ENCODE assay signal across 23 cellular contexts in the genomic region with DNA sequence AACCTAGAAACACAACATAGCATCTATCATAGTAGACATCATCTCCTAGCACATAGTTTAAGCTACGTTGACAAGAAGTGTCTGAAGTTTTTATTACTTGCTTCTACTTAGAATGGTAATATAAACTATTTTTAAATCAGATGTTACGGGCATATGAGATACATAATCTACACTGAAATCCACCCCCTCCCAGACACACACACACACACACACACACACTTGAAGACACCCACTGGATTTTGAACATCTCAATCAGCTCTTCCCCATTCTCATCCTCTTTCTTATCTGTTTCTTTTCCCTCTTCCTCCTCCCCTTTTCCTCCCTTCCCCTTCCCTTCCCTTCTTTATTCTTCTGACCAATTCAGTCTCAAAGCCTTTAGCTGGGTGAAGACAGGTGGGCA.
DNase-seq lines count a peak whose midpoint lies in the region; ATAC-seq, FAIRE-seq and TF ChIP-seq lines count a peak whose summit lies in the region.
"Had no signal": no experiment of that assay in that cellular context is flagged by ENCODE, and none has a peak within 500 bp of the region (broad histone marks: within the 10 kb centered on the region; RNA-seq: fewer than 3 reads in every experiment).

No MANE protein-coding gene starts in this region.

- no peaks in the 10 kb centered on the region for H3K79me1 ChIP-seq in neuronal stem cell (ENCODE audit: low read depth, low read length)

- no peak overlapping the region for H3K4me3 ChIP-seq in Karpas-422 (ENCODE audit: low read length)
- H3K4me3 ChIP-seq in OCI-LY3 (ENCODE audit: low read length), result peak overlapping the region; percentile 15; the same call in 1 of the 2 replicates
- no peak overlapping the region for H3K4me3 ChIP-seq in neuronal stem cell (ENCODE audit: low read length in 2 of 2)
- no peak overlapping the region for H3K4me3 ChIP-seq in ovary
- H3K4me3 ChIP-seq: BLaER1 treated with 17β-estradiol and CSF1 and Interleukin-3, amounts not matched to agents 10 nM and 100 nM had no signal

- H3K27ac ChIP-seq in Karpas-422 (ENCODE audit: low read length), result no peak overlapping the region
- no peak overlapping the region for H3K27ac ChIP-seq in OCI-LY3 (ENCODE audit: low read length)
- H3K27ac ChIP-seq in neuronal stem cell (replicated peaks; ENCODE audit: low read length), result no peak overlapping the region
- no peak overlapping the region for H3K27ac ChIP-seq in ovary
- H3K27ac ChIP-seq: BLaER1 treated with 17β-estradiol and CSF1 and Interleukin-3, amounts not matched to agents 10 nM and 100 nM; C4-2B had no signal

- H3K36me3 ChIP-seq in Karpas-422 (ENCODE audit: insufficient read depth, low read length), result no peaks in the 10 kb centered on the region
- no peaks in the 10 kb centered on the region for H3K36me3 ChIP-seq in OCI-LY3 (replicated peaks; ENCODE audit: low read depth, low read length)
- no peaks in the 10 kb centered on the region for H3K36me3 ChIP-seq in neuronal stem cell (replicated peaks in 1 of 2; ENCODE audit: control insufficient read depth in 2 of 2, insufficient read depth in 2 of 2, low read length in 2 of 2)
- no peaks in the 10 kb centered on the region for H3K36me3 ChIP-seq in ovary
- H3K36me3 ChIP-seq: BE2C; BLaER1 treated with 17β-estradiol and CSF1 and Interleukin-3, amounts not matched to agents 10 nM and 100 nM had no signal

- H3K18ac ChIP-seq in neuronal stem cell (ENCODE audit: low read length), result peak overlapping the region; percentile 85

- no peak overlapping the region for H2AK5ac ChIP-seq in neuronal stem cell (ENCODE audit: low read depth, low read length)

- H3K27ac Mint-ChIP-seq in activated naive CD8-positive, alpha-beta T cell treated with anti-CD3 and anti-CD28 coated beads, Interleukin-2, amount 50 U/mL, for 24 hours, result no peak overlapping the region
- H3K27ac Mint-ChIP-seq: CD4-positive, alpha-beta T cell; CD8-positive, alpha-beta T cell had no signal

- TF ChIP-seq POLR2A in ovary (IDR thresholded peaks at IDR 0.05), result no peak

- no peaks in the 10 kb centered on the region for H3K36me3 Mint-ChIP-seq in activated naive CD8-positive, alpha-beta T cell treated with anti-CD3 and anti-CD28 coated beads, Interleukin-2, amount 50 U/mL, for 24 hours (ENCODE audit: low read depth)
- H3K36me3 Mint-ChIP-seq: CD8-positive, alpha-beta T cell had no signal

- no peaks in the 10 kb centered on the region for H3K4me1 Mint-ChIP-seq in activated naive CD8-positive, alpha-beta T cell treated with anti-CD3 and anti-CD28 coated beads, Interleukin-2, amount 50 U/mL, for 24 hours

- H3K4me1 ChIP-seq in Karpas-422 (ENCODE audit: low read length), result no peaks in the 10 kb centered on the region
- peaks cover 4% of the 10 kb centered on the region; the same call in 1 of the 2 replicates for H3K4me1 ChIP-seq in OCI-LY3 (ENCODE audit: low read length)
- H3K4me1 ChIP-seq in neuronal stem cell (ENCODE audit: control insufficient read depth in 2 of 2, insufficient read depth in 1 of 2, low read depth in 1 of 2, low read length in 2 of 2), result no peaks in the 10 kb centered on the region
- H3K4me1 ChIP-seq in ovary (ENCODE audit: insufficient read depth), result no peaks in the 10 kb centered on the region
- H3K4me1 ChIP-seq: BE2C, Caco-2 had no signal

- H2BK15ac ChIP-seq in neuronal stem cell (ENCODE audit: low read length), result no peak overlapping the region

- H4K91ac ChIP-seq in neuronal stem cell (ENCODE audit: low read depth, low read length, poor library complexity), result no peak overlapping the region

- H2BK120ac ChIP-seq in neuronal stem cell (ENCODE audit: low read depth, low read length), result no peak overlapping the region

- intact Hi-C loops in ovary (cut with DNase I), result no loop called here

- FAIRE-seq in urothelium cell line (lab: Jason Lieb, UNC), result no peak
- FAIRE-seq: A204.1, D721Med, G401.6, GM12891, GM19239 had no signal

- no peaks in the 10 kb centered on the region for H3K9me3 Mint-ChIP-seq in activated naive CD8-positive, alpha-beta T cell treated with anti-CD3 and anti-CD28 coated beads, Interleukin-2, amount 50 U/mL, for 24 hours
- H3K9me3 Mint-ChIP-seq: CD4-positive, alpha-beta T cell; CD8-positive, alpha-beta T cell had no signal

- ATAC-seq in activated naive CD8-positive, alpha-beta T cell treated with anti-CD3 and anti-CD28 coated beads, Interleukin-2, amount 50 U/mL, for 24 hours, result no peak
- ATAC-seq: CD8-positive, alpha-beta T cell had no signal

- no CpG with 5 or more reads among the region's 2 CpGs for WGBS in neuronal stem cell (ENCODE audit: extremely low coverage in 2 of 2, insufficient read length in 2 of 2, insufficient replicate concordance in 1 of 2), 2 donors
- 62 to 71% (median 64%) methylated on average over 2 of the region's 2 CpGs for WGBS in ovary, 3 donors

- H4K8ac ChIP-seq in neuronal stem cell (ENCODE audit: low read depth, low read length), result no peak overlapping the region

- H4K20me1 ChIP-seq in Karpas-422 (ENCODE audit: insufficient read depth, low read depth, low read length) (no peaks in the 10 kb centered on the region), OCI-LY3 (ENCODE audit: insufficient read depth, low read length) (no peaks in the 10 kb centered on the region)
- H4K20me1 ChIP-seq: BLaER1 treated with 17β-estradiol and CSF1 and Interleukin-3, amounts not matched to agents 10 nM and 100 nM had no signal

- H3K14ac ChIP-seq in neuronal stem cell (ENCODE audit: low read length), result peak overlapping the region; percentile 43

- no peak overlapping the region for H2AFZ ChIP-seq in Karpas-422 (ENCODE audit: low read length)
- no peak overlapping the region for H2AFZ ChIP-seq in OCI-LY3 (ENCODE audit: low read depth, low read length)
- no peak overlapping the region for H2AFZ ChIP-seq in neuronal stem cell (ENCODE audit: low read length)

- H2BK5ac ChIP-seq in neuronal stem cell (ENCODE audit: low read length), result no peak overlapping the region

- no peaks in the 10 kb centered on the region for H3K79me2 ChIP-seq in Karpas-422 (ENCODE audit: low read length)
- no peaks in the 10 kb centered on the region for H3K79me2 ChIP-seq in OCI-LY3 (ENCODE audit: low read length)

- H3K27me3 ChIP-seq in Karpas-422 (ENCODE audit: low read length), result no peaks in the 10 kb centered on the region
- peaks cover 75% of the 10 kb centered on the region for H3K27me3 ChIP-seq in OCI-LY3 (ENCODE audit: low read depth, low read length)
- peaks cover 0 to 11% (median 0%) of the 10 kb centered on the region in 3 experiments for H3K27me3 ChIP-seq in neuronal stem cell (ENCODE audit: control insufficient read depth in 3 of 3, insufficient read depth in 3 of 3, low read depth in 1 of 3, low read length in 3 of 3)
- no peaks in the 10 kb centered on the region for H3K27me3 ChIP-seq in ovary
- H3K27me3 ChIP-seq: BE2C; BLaER1 treated with 17β-estradiol and CSF1 and Interleukin-3, amounts not matched to agents 10 nM and 100 nM had no signal

- H2BK12ac ChIP-seq in neuronal stem cell (ENCODE audit: low read length), result no peak overlapping the region

- H3K9me2 ChIP-seq in Karpas-422 (replicated peaks; ENCODE audit: insufficient read depth, low read length), result no peaks in the 10 kb centered on the region

- H3K9me3 ChIP-seq in Karpas-422 (ENCODE audit: low read length) (no peaks in the 10 kb centered on the region), OCI-LY3 (ENCODE audit: insufficient read depth, low read length) (no peaks in the 10 kb centered on the region), neuronal stem cell (replicated peaks in 1 of 2; ENCODE audit: control insufficient read depth in 2 of 2, insufficient read depth in 1 of 2, low read depth in 1 of 2, low read length in 2 of 2) (no peaks in the 10 kb centered on the region), ovary (no peaks in the 10 kb centered on the region)
- H3K9me3 ChIP-seq: BE2C; BLaER1 treated with 17β-estradiol and CSF1 and Interleukin-3, amounts not matched to agents 10 nM and 100 nM; Caco-2 had no signal

- TF ChIP-seq EP300 in ovary (IDR thresholded peaks at IDR 0.05), result no peak

- no peak overlapping the region for H3K4ac ChIP-seq in neuronal stem cell (ENCODE audit: low read length)

- H3K9ac ChIP-seq in Karpas-422 (ENCODE audit: low read length) (no peak overlapping the region), OCI-LY3 (ENCODE audit: low read length) (no peak overlapping the region), neuronal stem cell (ENCODE audit: low read depth, low read length, poor library complexity) (no peak overlapping the region)
- H3K9ac ChIP-seq: BLaER1 treated with 17β-estradiol and CSF1 and Interleukin-3, amounts not matched to agents 10 nM and 100 nM had no signal

- DNase-seq in Karpas-422 (no peak), neuronal stem cell (ENCODE audit: low spot score) (no peak), retina (no peak), ovary (no peak), urothelium cell line (ENCODE audit: low spot score) (no peak)
- no peak for DNase-seq in activated naive CD8-positive, alpha-beta T cell treated with anti-CD3 and anti-CD28 coated beads, Interleukin-2, amount 50 U/mL, for 24 hours
- DNase-seq: 8988T; ACHN; BE2C; Caco-2; Calu3; CD4-positive, alpha-beta T cell; CD8-positive, alpha-beta T cell; DMS79 treated with DMSO at 0.1 percent for 48 hours; GF-D8 had no signal

- H3K23ac ChIP-seq in neuronal stem cell (ENCODE audit: low read depth, low read length, poor library complexity), result no peak overlapping the region

- TF ChIP-seq CTCF in OCI-LY3 (IDR thresholded peaks at IDR 0.05; ENCODE audit: low read depth, low read length), result no peak
- no peak for TF ChIP-seq CTCF in ovary (IDR thresholded peaks at IDR 0.05)

- H3K4me3 Mint-ChIP-seq in activated naive CD8-positive, alpha-beta T cell treated with anti-CD3 and anti-CD28 coated beads, Interleukin-2, amount 50 U/mL, for 24 hours, result no peak overlapping the region
- H3K4me3 Mint-ChIP-seq: CD4-positive, alpha-beta T cell; CD8-positive, alpha-beta T cell had no signal

- H3K27me3 Mint-ChIP-seq in activated naive CD8-positive, alpha-beta T cell treated with anti-CD3 and anti-CD28 coated beads, Interleukin-2, amount 50 U/mL, for 24 hours, result peaks cover 7% of the 10 kb centered on the region

- peak overlapping the region; percentile 29 for H3K4me2 ChIP-seq in Karpas-422 (ENCODE audit: low read depth, low read length, poor library complexity, severe bottlenecking)
- H3K4me2 ChIP-seq in OCI-LY3 (ENCODE audit: low read length), result peak overlapping the region; percentile 28
- no peak overlapping the region for H3K4me2 ChIP-seq in neuronal stem cell (ENCODE audit: insufficient read depth, low read length, poor library complexity, severe bottlenecking)
